Comparison of ENCODE assay signal across 1 cellular context in the genomic region with DNA sequence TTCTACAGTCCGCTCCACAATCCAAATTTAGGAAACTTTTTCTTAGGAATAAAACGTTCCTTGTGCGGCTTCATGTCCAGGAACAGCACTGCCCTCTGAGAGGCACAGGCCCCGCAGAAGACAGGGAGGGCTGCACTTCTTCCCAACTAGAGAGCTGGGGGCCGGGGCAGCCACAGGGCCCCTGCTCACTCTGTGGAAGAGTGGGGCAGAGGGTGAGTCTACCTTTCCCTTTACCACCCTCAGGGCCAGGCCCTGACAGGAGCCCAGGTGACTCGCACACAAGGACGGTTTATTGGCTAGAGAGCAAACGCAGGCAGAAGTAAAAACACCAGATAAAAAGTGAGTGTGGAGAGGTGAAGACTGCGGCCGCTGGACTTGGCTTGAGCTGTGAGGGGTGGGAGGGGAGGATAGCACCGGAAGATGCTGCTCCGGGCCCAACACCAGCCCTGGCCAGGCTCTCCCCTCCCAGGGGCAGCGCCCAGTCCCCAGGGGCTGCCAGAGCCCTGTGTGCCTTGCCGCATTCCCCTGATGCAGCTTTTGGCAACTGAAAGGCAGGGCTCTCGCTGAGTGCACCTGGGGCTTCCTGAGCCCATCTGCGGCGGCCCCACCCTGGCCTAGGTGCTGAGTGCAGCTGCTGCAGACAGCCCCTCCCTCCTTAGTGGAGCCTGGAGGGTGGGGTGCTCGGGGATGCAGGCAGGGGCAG.
TF ChIP-seq lines count a peak whose summit lies in the region.

No MANE protein-coding gene starts in this region.

TF ChIP-seq in H1, 55 proteins besides CTCF, POLR2A, EP300 and RAD21:
- TF ChIP-seq POLR2AphosphoS5 (IDR thresholded peaks at IDR 0.05; ENCODE audit: low read depth, low read length) = peak; percentile 32; the same call in 1 of the 2 replicates
- TF ChIP-seq CREB1 (IDR thresholded peaks at IDR 0.05) = no peak
- TF ChIP-seq HDAC6 (IDR thresholded peaks at IDR 0.05; ENCODE audit: low read depth, low read length) = no peak
